In the genomic region with DNA sequence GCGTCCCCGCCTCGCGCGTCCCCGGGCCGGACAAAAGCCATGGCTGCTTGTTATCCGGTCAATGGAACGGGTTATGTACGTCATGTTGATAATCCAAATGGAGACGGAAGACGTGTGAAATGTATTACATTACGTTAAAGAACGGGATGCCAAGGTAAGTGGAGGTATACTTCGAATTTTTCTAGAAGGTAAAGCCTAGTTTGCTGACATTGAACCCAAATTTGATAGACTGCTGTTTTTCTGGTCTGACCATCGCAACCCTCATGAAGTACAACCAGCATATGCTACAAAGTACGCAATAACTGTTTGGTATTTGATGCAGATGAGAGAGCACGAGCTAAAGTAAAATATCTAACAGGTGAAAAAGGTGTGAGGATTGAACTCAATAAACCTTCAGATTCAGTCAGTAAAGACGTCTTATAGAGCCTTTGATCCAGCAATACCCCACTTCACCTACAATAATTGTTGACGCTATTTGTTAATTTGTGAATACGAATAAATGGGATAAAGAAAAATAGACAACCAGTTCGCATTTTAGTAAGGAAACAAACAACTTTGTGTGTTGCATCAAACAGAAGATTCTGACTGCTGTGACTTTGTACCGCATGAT, we compare ENCODE assay signal across 8 cellular contexts. TPM values are rescaled to one million over a fixed set of nuclear protein-coding genes. Genes with fewer than 3 reads are reported as not detected.
DNase-seq lines count a peak whose midpoint lies in the region; ATAC-seq, FAIRE-seq and TF ChIP-seq lines count a peak whose summit lies in the region.

No MANE protein-coding gene starts in this region.

- no peak for TF ChIP-seq POLR2A in NB4 (IDR thresholded peaks at IDR 0.05; ENCODE audit: extremely low read depth, insufficient read length)

- FAIRE-seq in GM19239 (lab: Jason Lieb, UNC), result no peak

- H3K4me1 ChIP-seq in BE2C (peaks cover 4% of the 10 kb centered on the region; the same call in 1 of the 2 replicates), duodenal mucosa (ENCODE audit: control insufficient read depth in 1 of 2, insufficient read depth in 2 of 2, low read length in 2 of 2) (peaks cover 20 to 26% of the 10 kb centered on the region in 2 donors)

- H3K36me3 ChIP-seq in BE2C, result no peaks in the 10 kb centered on the region
- peaks cover 2 to 13% of the 10 kb centered on the region in 2 donors for H3K36me3 ChIP-seq in duodenal mucosa (ENCODE audit: control insufficient read depth in 1 of 2, insufficient read depth in 2 of 2, low read length in 2 of 2)

- H3K9me3 Mint-ChIP-seq in naive thymus-derived CD8-positive, alpha-beta T cell, result no peaks in the 10 kb centered on the region

- POLR2A ChIA-PET in naive thymus-derived CD8-positive, alpha-beta T cell (lab: Charles Lee), result interaction anchor here (0.5 to 7.6 kb wide), 17 partner anchors 8 to 353 kb away, joined by 3 to 136 read pairs (median 4); a partner anchor contains a TSS

- peak overlapping the region; percentile 69 to 94 (median 90) for H3K27ac Mint-ChIP-seq in naive thymus-derived CD8-positive, alpha-beta T cell

- H3K27me3 ChIP-seq in BE2C (no peaks in the 10 kb centered on the region), duodenal mucosa (ENCODE audit: control insufficient read depth in 1 of 2, insufficient read depth in 2 of 2, low read length in 2 of 2) (no peaks in the 10 kb centered on the region)

- no peak for DNase-seq in BE2C
- no peak for DNase-seq in NB4 (ENCODE audit: low read depth)
- peak in 2 of 10 donors; percentile 21 to 24 for DNase-seq in naive thymus-derived CD8-positive, alpha-beta T cell
- no peak for DNase-seq in dedifferentiated amniotic fluid mesenchymal stem cell (ENCODE audit: extremely low spot score)
- DNase-seq in GM19239 (ENCODE audit: insufficient read length, low spot score), result no peak
- no peak for DNase-seq in NCI-H2107 treated with DMSO at 0.1 percent for 48 hours (lab: John Stamatoyannopoulos, UW; ENCODE audit: unreplicated experiment)
- no peak for DNase-seq in stimulated activated CD4-positive, alpha-beta T cell treated with anti-CD3 and anti-CD28 coated beads, Interleukin-1b, Interleukin-23, amount 100 ng/mL, for 48 hours

- H3K36me3 Mint-ChIP-seq in naive thymus-derived CD8-positive, alpha-beta T cell, result peaks cover 0 to 28% (median 8%) of the 10 kb centered on the region in 3 donors

- H3K4me3 ChIP-seq in BE2C (ENCODE audit: low read depth, low read length) (peak overlapping the region; percentile 70), NB4 (ENCODE audit: low read depth, low read length) (peak overlapping the region; percentile 39), duodenal mucosa (ENCODE audit: low read depth in 1 of 2, low read length in 2 of 2) (peak overlapping the region; percentile 79 to 83)

- H3K4me1 Mint-ChIP-seq in naive thymus-derived CD8-positive, alpha-beta T cell, result peaks cover 18 to 60% (median 54%) of the 10 kb centered on the region in 4 donors

- no peaks in the 10 kb centered on the region for H3K27me3 Mint-ChIP-seq in naive thymus-derived CD8-positive, alpha-beta T cell

- H3K4me3 Mint-ChIP-seq in naive thymus-derived CD8-positive, alpha-beta T cell, result peak overlapping the region; percentile 77 to 97 (median 92)

- peak overlapping the region; percentile 48 to 71 for H3K9ac ChIP-seq in duodenal mucosa (ENCODE audit: low read depth in 1 of 2, low read length in 2 of 2)

- H3K27ac ChIP-seq in duodenal mucosa (ENCODE audit: low read depth, low read length), result peak overlapping the region; percentile 87

- no peak for TF ChIP-seq CTCF in BE2C (IDR thresholded peaks at IDR 0.05; ENCODE audit: low read depth, low read length)
- no peak for TF ChIP-seq CTCF in NB4 (IDR thresholded peaks at IDR 0.05; ENCODE audit: low read depth, low read length)

- H3K9me3 ChIP-seq in BE2C (no peaks in the 10 kb centered on the region), duodenal mucosa (ENCODE audit: control insufficient read depth in 1 of 2, low read length in 2 of 2) (no peaks in the 10 kb centered on the region)

- no peak for ATAC-seq in naive thymus-derived CD8-positive, alpha-beta T cell

RNA-seq across cellular contexts. Expression of a gene that starts 19.8 kb away (rescaled TPM):
- polyA plus RNA-seq in BE2C (2012; ENCODE audit: insufficient read depth, insufficient read length, low read depth), result 37.9 TPM
- 10 to 100 TPM; 38.3 to 43.2 TPM for total RNA-seq in naive thymus-derived CD8-positive, alpha-beta T cell
- polyA plus RNA-seq in naive thymus-derived CD8-positive, alpha-beta T cell, result 10 to 100 TPM; 12.2 to 18.8 (median 17.9) TPM

RNA-seq across cellular contexts. Expression of a gene that starts 23.7 kb away (rescaled TPM):
- polyA plus RNA-seq in BE2C (2012; ENCODE audit: insufficient read depth, insufficient read length, low read depth), result 6.4 TPM
- 1 to 10 TPM; 1.6 to 2.1 TPM for total RNA-seq in naive thymus-derived CD8-positive, alpha-beta T cell
- polyA plus RNA-seq in naive thymus-derived CD8-positive, alpha-beta T cell, result 1 to 10 TPM; 1.9 to 5.7 (median 3.3) TPM

RNA-seq across cellular contexts. Expression of a gene that starts 33.5 kb away (rescaled TPM):
- 24.2 TPM for polyA plus RNA-seq in BE2C (2012; ENCODE audit: insufficient read depth, insufficient read length, low read depth)
- total RNA-seq in naive thymus-derived CD8-positive, alpha-beta T cell, result 10 to 100 TPM; 10.5 to 13.6 TPM
- polyA plus RNA-seq in naive thymus-derived CD8-positive, alpha-beta T cell, result 10 to 100 TPM in 1 of 3 donors, 1 to 10 TPM in 2; 5.1 to 10.1 (median 7.4) TPM
